8 cellular contexts compared by ENCODE assay signal in the genomic region with DNA sequence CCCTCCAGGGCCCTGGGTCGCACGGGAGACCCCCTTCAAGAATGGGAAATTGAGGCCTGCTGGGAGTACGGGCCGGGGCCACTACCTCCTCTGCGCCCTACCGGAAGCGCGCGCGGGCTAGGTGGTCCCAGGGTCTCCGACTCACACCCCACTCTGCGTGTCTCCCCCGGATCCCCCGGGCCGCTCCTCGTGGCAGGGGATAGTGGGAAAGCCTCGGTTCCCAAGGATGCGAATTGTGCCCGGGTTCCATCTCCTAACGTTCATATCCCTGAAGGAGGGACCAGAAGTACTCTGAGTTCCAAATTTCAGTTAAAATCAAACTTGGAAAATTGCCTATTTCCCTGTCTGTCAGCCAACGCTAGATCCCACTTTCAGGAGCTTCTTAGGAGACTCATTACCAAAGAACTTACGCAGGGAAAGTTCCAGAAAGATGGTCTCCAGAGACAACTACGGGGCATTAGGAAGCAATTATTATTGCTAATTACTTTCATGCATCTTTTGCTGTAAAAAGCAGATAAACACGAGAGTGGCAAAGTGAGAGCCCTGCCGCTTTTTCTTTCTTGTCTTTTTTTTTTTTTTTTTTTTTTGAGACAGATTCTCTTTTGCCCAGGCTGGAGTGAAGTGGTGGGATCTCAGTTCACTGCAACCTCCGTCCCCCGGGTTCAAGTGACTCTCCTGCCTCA. TPM values are rescaled to one million over a fixed set of nuclear protein-coding genes. Genes with fewer than 3 reads are reported as not detected.
DNase-seq lines count a peak whose midpoint lies in the region; ATAC-seq and TF ChIP-seq lines count a peak whose summit lies in the region.

No MANE protein-coding gene starts in this region.

- H3K36me3 Mint-ChIP-seq in activated T-cell treated with anti-CD3 and anti-CD28 coated beads, Interleukin-2, amount 50 U/mL, for 4 hours (ENCODE audit: insufficient read depth) = peaks cover 3% of the 10 kb centered on the region
- no peaks in the 10 kb centered on the region for H3K36me3 Mint-ChIP-seq in brain

- no peak for ATAC-seq in activated T-cell treated with anti-CD3 and anti-CD28 coated beads, Interleukin-2, amount 50 U/mL, for 4 hours
- ATAC-seq in HG03571 (IDR thresholded peaks at IDR 0.05; ENCODE audit: unreplicated experiment) = peak; percentile 8
- no peak for ATAC-seq in HG03280 (IDR thresholded peaks at IDR 0.05; ENCODE audit: unreplicated experiment)
- no peak for ATAC-seq in GM18858 (IDR thresholded peaks at IDR 0.05; ENCODE audit: unreplicated experiment)

- H3K4me1 Mint-ChIP-seq in activated T-cell treated with anti-CD3 and anti-CD28 coated beads, Interleukin-2, amount 50 U/mL, for 4 hours (ENCODE audit: low read depth) = peaks cover 23% of the 10 kb centered on the region
- peaks cover 37% of the 10 kb centered on the region for H3K4me1 Mint-ChIP-seq in brain

- H3K27me3 ChIP-seq in mononuclear cell (ENCODE audit: insufficient read depth, low read length) = no peaks in the 10 kb centered on the region

- no peak for TF ChIP-seq CTCF in brain (conservative IDR thresholded peaks at IDR 0.05)

- H3K27ac Mint-ChIP-seq in brain = peak overlapping the region in 3 of 5 experiments; percentile 24 to 75 (median 69)

- H3K4me3 Mint-ChIP-seq in activated T-cell treated with anti-CD3 and anti-CD28 coated beads, Interleukin-2, amount 50 U/mL, for 4 hours = peak overlapping the region; percentile 74
- peak overlapping the region; percentile 89 to 92 (median 90) for H3K4me3 Mint-ChIP-seq in brain

- H3K4me1 ChIP-seq in mononuclear cell (ENCODE audit: insufficient read depth, low read length) = peaks cover 38% of the 10 kb centered on the region

- DNase-seq in activated T-cell treated with anti-CD3 and anti-CD28 coated beads, Interleukin-2, amount 50 U/mL, for 4 hours = no peak
- DNase-seq in activated T-cell treated with anti-CD3 and anti-CD28 coated beads, Interleukin-2, amount 50 U/mL, for 48 hours = no peak
- DNase-seq in SW480 (ENCODE audit: low spot score) = no peak

- H3K4me3 ChIP-seq in mononuclear cell (ENCODE audit: low read length) = peak overlapping the region; percentile 50

- no peaks in the 10 kb centered on the region for H3K9me3 Mint-ChIP-seq in activated T-cell treated with anti-CD3 and anti-CD28 coated beads, Interleukin-2, amount 50 U/mL, for 4 hours
- peaks cover 0 to 4% (median 2%) of the 10 kb centered on the region in 5 experiments for H3K9me3 Mint-ChIP-seq in brain

- H3K27me3 Mint-ChIP-seq in activated T-cell treated with anti-CD3 and anti-CD28 coated beads, Interleukin-2, amount 50 U/mL, for 4 hours (ENCODE audit: low read depth) = no peaks in the 10 kb centered on the region
- peaks cover 14% of the 10 kb centered on the region for H3K27me3 Mint-ChIP-seq in brain

- no peaks in the 10 kb centered on the region for H3K9me3 ChIP-seq in mononuclear cell (ENCODE audit: low read depth, low read length)

RNA-seq across cellular contexts. Expression of a gene that starts 0.9 kb away (rescaled TPM):
- 1 to 10 TPM; 1.3 to 1.9 (median 1.4) TPM for total RNA-seq in activated T-cell treated with anti-CD3 and anti-CD28 coated beads, Interleukin-2, amount 50 U/mL, for 4 hours
- 30.7 TPM for polyA plus RNA-seq in brain (ENCODE audit: insufficient read depth, low read depth, low replicate concordance)
- total RNA-seq in mononuclear cell = 2.1 TPM

RNA-seq across cellular contexts. Expression of a gene that starts 35.1 kb away (rescaled TPM):
- 10 to 100 TPM; 14.3 to 17.2 (median 15.8) TPM for total RNA-seq in activated T-cell treated with anti-CD3 and anti-CD28 coated beads, Interleukin-2, amount 50 U/mL, for 4 hours
- 9.7 TPM for polyA plus RNA-seq in brain (ENCODE audit: insufficient read depth, low read depth, low replicate concordance)
- 10.5 TPM for total RNA-seq in mononuclear cell
